8 cellular contexts compared by ENCODE assay signal in genomic region chr2:26504002-26504401, GRCh38. TPM values are rescaled to one million over a fixed set of nuclear protein-coding genes. Genes with fewer than 3 reads are reported as not detected.
A peak's percentile ranks its signal among the peaks of the same experiment; 100 is the strongest.
DNase-seq lines count a peak whose midpoint lies in the region; ATAC-seq, FAIRE-seq and TF ChIP-seq lines count a peak whose summit lies in the region.

No MANE protein-coding gene starts in this region.

- no peaks in the 10 kb centered on the region for H3K9me3 Mint-ChIP-seq in activated T-cell treated with anti-CD3 and anti-CD28 coated beads, Interleukin-2, amount 50 U/mL, for 72 hours

- WGBS in heart right ventricle, 2 donors, result 54 to 65% methylated on average over 13 of the region's 13 CpGs

- no peak for TF ChIP-seq POLR2A in H54 (IDR thresholded peaks at IDR 0.05; ENCODE audit: low read depth, low read length)

- H3K27me3 ChIP-seq in right atrium auricular region (no peaks in the 10 kb centered on the region), heart right ventricle (peaks cover 0 to 30% (median 12%) of the 10 kb centered on the region in 7 donors), kidney epithelial cell (ENCODE audit: control insufficient read depth, insufficient read depth, low read length) (peaks cover 10% of the 10 kb centered on the region)

- H3K4me3 ChIP-seq in right atrium auricular region (peak overlapping the region; percentile 30 to 49), heart right ventricle (peak overlapping the region in 5 of 10 donors; percentile 41 to 52 (median 45)), kidney epithelial cell (ENCODE audit: low read depth, low read length) (peak overlapping the region; percentile 39)

- FAIRE-seq in H54 (lab: Jason Lieb, UNC), result no peak

- DNase-seq in right atrium auricular region (ENCODE audit: low spot score), result no peak
- no peak for DNase-seq in heart right ventricle
- DNase-seq in activated T-cell treated with anti-CD3 and anti-CD28 coated beads, Interleukin-2, amount 50 U/mL, for 72 hours, result no peak
- DNase-seq in kidney epithelial cell (ENCODE audit: low read depth), result no peak
- DNase-seq in H54 (ENCODE audit: insufficient read length, low spot score), result no peak
- no peak for DNase-seq in NCI-H1694 treated with DMSO at 0.1 percent for 48 hours (lab: John Stamatoyannopoulos, UW)
- DNase-seq in kidney tubule cell (ENCODE audit: low spot score), result no peak

- TF ChIP-seq CTCF in right atrium auricular region (IDR thresholded peaks at IDR 0.05) (no peak), heart right ventricle (IDR thresholded peaks at IDR 0.05) (no peak), kidney epithelial cell (IDR thresholded peaks at IDR 0.05; ENCODE audit: insufficient read depth, low read length, poor library complexity, severe bottlenecking) (no peak)

- H3K27me3 Mint-ChIP-seq in activated T-cell treated with anti-CD3 and anti-CD28 coated beads, Interleukin-2, amount 50 U/mL, for 72 hours (ENCODE audit: low read depth), result no peaks in the 10 kb centered on the region

- H3K36me3 ChIP-seq in right atrium auricular region (no peaks in the 10 kb centered on the region), heart right ventricle (no peaks in the 10 kb centered on the region), kidney epithelial cell (ENCODE audit: control insufficient read depth, insufficient read depth, low read length) (no peaks in the 10 kb centered on the region)

- H3K36me3 Mint-ChIP-seq in activated T-cell treated with anti-CD3 and anti-CD28 coated beads, Interleukin-2, amount 50 U/mL, for 72 hours (ENCODE audit: insufficient read depth in 2 of 2), result no peaks in the 10 kb centered on the region

- no peak overlapping the region for H3K27ac Mint-ChIP-seq in activated T-cell treated with anti-CD3 and anti-CD28 coated beads, Interleukin-2, amount 50 U/mL, for 72 hours

- no peak for ATAC-seq in heart right ventricle
- no peak for ATAC-seq in activated T-cell treated with anti-CD3 and anti-CD28 coated beads, Interleukin-2, amount 50 U/mL, for 72 hours (replicated peaks in 1 of 2)
- ATAC-seq in GM19395 (IDR thresholded peaks at IDR 0.05; ENCODE audit: unreplicated experiment), result no peak

- H3K4me1 ChIP-seq in right atrium auricular region (peaks cover 0 to 12% of the 10 kb centered on the region in 2 donors), heart right ventricle (peaks cover 0 to 13% (median 10%) of the 10 kb centered on the region in 9 donors)

- H3K27ac ChIP-seq in right atrium auricular region (no peak overlapping the region), heart right ventricle (no peak overlapping the region)

- H3K4me1 Mint-ChIP-seq in activated T-cell treated with anti-CD3 and anti-CD28 coated beads, Interleukin-2, amount 50 U/mL, for 72 hours (ENCODE audit: low read depth), result peaks cover 11% of the 10 kb centered on the region

- intact Hi-C loops in heart right ventricle (cut with DNase I), result loop anchor here in 2 of 10 donors (5.0 kb wide), 1 partner anchor 73 kb away; no protein-coding TSS in a partner anchor

- peak overlapping the region; percentile 82 to 86 for H3K4me3 Mint-ChIP-seq in activated T-cell treated with anti-CD3 and anti-CD28 coated beads, Interleukin-2, amount 50 U/mL, for 72 hours

- H3K9me3 ChIP-seq in right atrium auricular region (no peaks in the 10 kb centered on the region), heart right ventricle (no peaks in the 10 kb centered on the region)

RNA-seq across cellular contexts. Expression of gene OTOF, which starts 26.1 kb away (rescaled TPM):
- total RNA-seq in right atrium auricular region (under 1 TPM; 0.08 to 0.33 TPM), heart right ventricle (under 1 TPM in 3 of 10 donors, not detected in 7; 0.05 to 0.25 (median 0.10) TPM), kidney epithelial cell (not detected in 2 replicates)
- polyA plus RNA-seq in heart right ventricle, result under 1 TPM in 1 of 2 donors, not detected in 1; 0.03 TPM
- 1 to 10 TPM; 1.6 to 4.7 TPM for total RNA-seq in activated T-cell treated with anti-CD3 and anti-CD28 coated beads, Interleukin-2, amount 50 U/mL, for 72 hours
